17 cellular contexts compared by ENCODE assay signal in the genomic region with DNA sequence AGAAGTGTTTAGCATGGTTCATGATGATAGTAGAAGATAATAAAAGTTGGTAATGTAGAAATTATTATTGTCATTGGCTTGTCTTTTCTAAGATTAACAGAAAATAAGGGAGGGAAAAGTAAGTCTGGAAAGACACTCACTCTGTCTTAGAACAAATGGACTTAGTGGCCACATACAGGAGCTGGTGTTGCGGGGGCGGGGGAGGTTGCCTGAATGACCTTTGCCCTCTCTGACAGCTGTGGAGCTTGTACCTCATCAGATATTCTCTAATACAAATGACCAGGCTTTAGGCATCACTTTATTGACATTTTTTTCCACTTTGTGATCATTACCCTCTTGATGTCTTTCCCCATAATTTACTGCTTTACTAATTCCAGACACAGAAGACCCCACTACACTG. TPM values are rescaled to one million over a fixed set of nuclear protein-coding genes. Genes with fewer than 3 reads are reported as not detected.
DNase-seq lines count a peak whose midpoint lies in the region; ATAC-seq and TF ChIP-seq lines count a peak whose summit lies in the region.
"Had no signal": no experiment of that assay in that cellular context is flagged by ENCODE, and none has a peak within 500 bp of the region (broad histone marks: within the 10 kb centered on the region; RNA-seq: fewer than 3 reads in every experiment).

No MANE protein-coding gene starts in this region.

- ATAC-seq in activated CD8-positive, alpha-beta T cell treated with anti-CD3 and anti-CD28 coated beads for 36 hours, result no peak
- ATAC-seq in activated CD8-positive, alpha-beta T cell treated with anti-CD3 and anti-CD28 coated beads, Interleukin-2, amount 10 ng/mL, durations not matched to agents 7 days and 5 days, result no peak
- ATAC-seq in RWPE2 (ENCODE audit: low read depth) (no peak), GM21786 (IDR thresholded peaks at IDR 0.05; ENCODE audit: unreplicated experiment) (no peak), body of pancreas (no peak)

- no peaks in the 10 kb centered on the region for H3K36me3 Mint-ChIP-seq in activated CD8-positive, alpha-beta T cell treated with anti-CD3 and anti-CD28 coated beads for 36 hours (ENCODE audit: low read depth)
- no peaks in the 10 kb centered on the region for H3K36me3 Mint-ChIP-seq in activated CD8-positive, alpha-beta T cell treated with anti-CD3 and anti-CD28 coated beads, Interleukin-2, amount 10 ng/mL, durations not matched to agents 7 days and 5 days (ENCODE audit: low read depth)
- H3K36me3 Mint-ChIP-seq in glutamatergic neuron (ENCODE audit: unreplicated experiment) (peaks cover 17% of the 10 kb centered on the region), neural progenitor cell (peaks cover 67% of the 10 kb centered on the region)

- H3K9me2 ChIP-seq in Karpas-422 (replicated peaks; ENCODE audit: insufficient read depth, low read length), result no peaks in the 10 kb centered on the region

- H3K9me3 Mint-ChIP-seq in activated CD8-positive, alpha-beta T cell treated with anti-CD3 and anti-CD28 coated beads for 36 hours, result no peaks in the 10 kb centered on the region
- no peaks in the 10 kb centered on the region for H3K9me3 Mint-ChIP-seq in activated CD8-positive, alpha-beta T cell treated with anti-CD3 and anti-CD28 coated beads, Interleukin-2, amount 10 ng/mL, durations not matched to agents 7 days and 5 days (ENCODE audit: insufficient read depth)
- H3K9me3 Mint-ChIP-seq in glutamatergic neuron (ENCODE audit: unreplicated experiment) (peaks cover 28% of the 10 kb centered on the region), neural progenitor cell (no peaks in the 10 kb centered on the region)

- H3K4me3 ChIP-seq in RWPE2 (ENCODE audit: severe bottlenecking) (no peak overlapping the region), neural progenitor cell (peak overlapping the region; percentile 13), Karpas-422 (ENCODE audit: low read length) (no peak overlapping the region), body of pancreas (no peak overlapping the region)
- H3K4me3 ChIP-seq: HAP-1 had no signal

- peak overlapping the region; percentile 99 for H3K4me2 ChIP-seq in neural progenitor cell
- no peak overlapping the region for H3K4me2 ChIP-seq in Karpas-422 (ENCODE audit: low read depth, low read length, poor library complexity, severe bottlenecking)

- WGBS in body of pancreas, 2 donors, result 63 to 84% methylated on average over 2 of the region's 2 CpGs

- H3K9me3 ChIP-seq in RWPE2 (ENCODE audit: severe bottlenecking) (no peaks in the 10 kb centered on the region), neural progenitor cell (ENCODE audit: low read depth) (no peaks in the 10 kb centered on the region), Karpas-422 (ENCODE audit: low read length) (no peaks in the 10 kb centered on the region), body of pancreas (no peaks in the 10 kb centered on the region)
- H3K9me3 ChIP-seq: HAP-1 had no signal

- H3K9ac ChIP-seq in neural progenitor cell (no peak overlapping the region), Karpas-422 (ENCODE audit: low read length) (no peak overlapping the region)

- TF ChIP-seq POLR2A in body of pancreas (IDR thresholded peaks at IDR 0.05), result no peak

- no peaks in the 10 kb centered on the region for H3K27me3 ChIP-seq in RWPE2 (ENCODE audit: insufficient read depth, poor library complexity, severe bottlenecking)
- peaks cover 20% of the 10 kb centered on the region for H3K27me3 ChIP-seq in neural progenitor cell
- no peaks in the 10 kb centered on the region for H3K27me3 ChIP-seq in Karpas-422 (ENCODE audit: low read length)
- H3K27me3 ChIP-seq in body of pancreas, result no peaks in the 10 kb centered on the region

- POLR2A ChIA-PET in activated CD8-positive, alpha-beta T cell treated with anti-CD3 and anti-CD28 coated beads for 36 hours (lab: Charles Lee), result interaction anchor here (1.7 kb wide), 1 partner anchor 8 kb away, joined by 9 read pairs; no protein-coding TSS in a partner anchor
- POLR2A ChIA-PET in activated CD8-positive, alpha-beta T cell treated with anti-CD3 and anti-CD28 coated beads, Interleukin-2, amount 10 ng/mL, durations not matched to agents 7 days and 5 days (lab: Charles Lee), result no interaction called here

- peak overlapping the region; percentile 59 for H3K27ac Mint-ChIP-seq in activated CD8-positive, alpha-beta T cell treated with anti-CD3 and anti-CD28 coated beads for 36 hours
- H3K27ac Mint-ChIP-seq in activated CD8-positive, alpha-beta T cell treated with anti-CD3 and anti-CD28 coated beads, Interleukin-2, amount 10 ng/mL, durations not matched to agents 7 days and 5 days, result no peak overlapping the region
- H3K27ac Mint-ChIP-seq in glutamatergic neuron (ENCODE audit: unreplicated experiment), result peak overlapping the region; percentile 98
- H3K27ac Mint-ChIP-seq in neural progenitor cell, result no peak overlapping the region

- DNase-seq in activated CD8-positive, alpha-beta T cell treated with anti-CD3 and anti-CD28 coated beads for 36 hours, result peak; percentile 30
- no peak for DNase-seq in activated CD8-positive, alpha-beta T cell treated with anti-CD3 and anti-CD28 coated beads, Interleukin-2, amount 10 ng/mL, durations not matched to agents 7 days and 5 days
- DNase-seq in RWPE2 (ENCODE audit: low spot score), result no peak
- peak; percentile 36 for DNase-seq in glutamatergic neuron
- peak; percentile 27 for DNase-seq in neural progenitor cell (ENCODE audit: low spot score)
- no peak for DNase-seq in Karpas-422
- no peak for DNase-seq in body of pancreas
- DNase-seq: C1 segment of cervical spinal cord, DMS153, Kasumi-1, NCI-H1105 treated with DMSO at 0.1 percent for 48 hours, NCI-H187, NCI-H2171, NCI-H82 had no signal

- H3K4me3 Mint-ChIP-seq in activated CD8-positive, alpha-beta T cell treated with anti-CD3 and anti-CD28 coated beads for 36 hours, result no peak overlapping the region
- no peak overlapping the region for H3K4me3 Mint-ChIP-seq in activated CD8-positive, alpha-beta T cell treated with anti-CD3 and anti-CD28 coated beads, Interleukin-2, amount 10 ng/mL, durations not matched to agents 7 days and 5 days
- H3K4me3 Mint-ChIP-seq in glutamatergic neuron (ENCODE audit: unreplicated experiment), result peak overlapping the region; percentile 92
- peak overlapping the region; percentile 99 for H3K4me3 Mint-ChIP-seq in neural progenitor cell

- H3K79me2 ChIP-seq in neural progenitor cell (ENCODE audit: low read depth) (peaks cover 28% of the 10 kb centered on the region), Karpas-422 (ENCODE audit: low read length) (no peaks in the 10 kb centered on the region)

- intact Hi-C loops in activated CD8-positive, alpha-beta T cell treated with anti-CD3 and anti-CD28 coated beads for 36 hours (cut with micrococcal nuclease), result no loop called here
- intact Hi-C loops in body of pancreas (cut with DNase I), result no loop called here

- peaks cover 33% of the 10 kb centered on the region for H3K4me1 ChIP-seq in RWPE2 (ENCODE audit: insufficient read depth, poor library complexity, severe bottlenecking)
- peaks cover 47% of the 10 kb centered on the region for H3K4me1 ChIP-seq in neural progenitor cell
- H3K4me1 ChIP-seq in Karpas-422 (ENCODE audit: low read length), result no peaks in the 10 kb centered on the region
- no peaks in the 10 kb centered on the region for H3K4me1 ChIP-seq in body of pancreas
- H3K4me1 ChIP-seq: HAP-1 had no signal

- H2AFZ ChIP-seq in neural progenitor cell (replicated peaks) (no peak overlapping the region), Karpas-422 (ENCODE audit: low read length) (no peak overlapping the region)

- H3K27ac ChIP-seq in RWPE2 (ENCODE audit: poor library complexity, severe bottlenecking) (peak overlapping the region; percentile 51), neural progenitor cell (no peak overlapping the region), Karpas-422 (ENCODE audit: low read length) (no peak overlapping the region), body of pancreas (no peak overlapping the region)

- no peaks in the 10 kb centered on the region for H3K36me3 ChIP-seq in RWPE2 (ENCODE audit: low read depth)
- H3K36me3 ChIP-seq in neural progenitor cell, result no peaks in the 10 kb centered on the region
- H3K36me3 ChIP-seq in Karpas-422 (ENCODE audit: insufficient read depth, low read length), result no peaks in the 10 kb centered on the region
- H3K36me3 ChIP-seq in body of pancreas (replicated peaks in 1 of 2; ENCODE audit: insufficient read depth in 1 of 2, low read depth in 2 of 2), result no peaks in the 10 kb centered on the region
- H3K36me3 ChIP-seq: HAP-1 had no signal

- H3F3A ChIP-seq in neural progenitor cell (ENCODE audit: low read depth), result peaks cover 18% of the 10 kb centered on the region

- TF ChIP-seq CTCF in activated CD8-positive, alpha-beta T cell treated with anti-CD3 and anti-CD28 coated beads for 36 hours (IDR thresholded peaks at IDR 0.05), result no peak
- TF ChIP-seq CTCF in RWPE2 (IDR thresholded peaks at IDR 0.05; ENCODE audit: poor library complexity, severe bottlenecking) (no peak), glutamatergic neuron (IDR thresholded peaks at IDR 0.05; ENCODE audit: partially characterized antibody, unreplicated experiment) (no peak), neural progenitor cell (IDR thresholded peaks at IDR 0.05) (no peak), body of pancreas (IDR thresholded peaks at IDR 0.05) (no peak)

- peaks cover 57% of the 10 kb centered on the region for H4K20me1 ChIP-seq in neural progenitor cell (ENCODE audit: low read depth)
- no peaks in the 10 kb centered on the region for H4K20me1 ChIP-seq in Karpas-422 (ENCODE audit: insufficient read depth, low read depth, low read length)

- peaks cover 44% of the 10 kb centered on the region for H3K4me1 Mint-ChIP-seq in activated CD8-positive, alpha-beta T cell treated with anti-CD3 and anti-CD28 coated beads for 36 hours (ENCODE audit: low read depth)
- H3K4me1 Mint-ChIP-seq in activated CD8-positive, alpha-beta T cell treated with anti-CD3 and anti-CD28 coated beads, Interleukin-2, amount 10 ng/mL, durations not matched to agents 7 days and 5 days (ENCODE audit: low read depth), result peaks cover 24% of the 10 kb centered on the region
- H3K4me1 Mint-ChIP-seq in glutamatergic neuron (ENCODE audit: low read depth, unreplicated experiment) (peaks cover 68% of the 10 kb centered on the region), neural progenitor cell (peaks cover 61% of the 10 kb centered on the region)

- H3K27me3 Mint-ChIP-seq in activated CD8-positive, alpha-beta T cell treated with anti-CD3 and anti-CD28 coated beads for 36 hours, result no peaks in the 10 kb centered on the region
- no peaks in the 10 kb centered on the region for H3K27me3 Mint-ChIP-seq in activated CD8-positive, alpha-beta T cell treated with anti-CD3 and anti-CD28 coated beads, Interleukin-2, amount 10 ng/mL, durations not matched to agents 7 days and 5 days (ENCODE audit: low read depth)
- peaks cover 10% of the 10 kb centered on the region for H3K27me3 Mint-ChIP-seq in glutamatergic neuron (ENCODE audit: unreplicated experiment)
- H3K27me3 Mint-ChIP-seq in neural progenitor cell (ENCODE audit: insufficient read depth, low read depth), result peaks cover 5% of the 10 kb centered on the region

- CTCF ChIA-PET in activated CD8-positive, alpha-beta T cell treated with anti-CD3 and anti-CD28 coated beads for 36 hours (lab: Charles Lee), result interaction anchor here (1.6 to 21.1 kb wide), 6 partner anchors 9 to 38 kb away, joined by 4 to 477 read pairs (median 8); no protein-coding TSS in a partner anchor
- CTCF ChIA-PET in activated CD8-positive, alpha-beta T cell treated with anti-CD3 and anti-CD28 coated beads, Interleukin-2, amount 10 ng/mL, durations not matched to agents 7 days and 5 days (lab: Charles Lee), result interaction anchor here (2.2 to 20.7 kb wide), 3 partner anchors 10 to 39 kb away, joined by 8 to 351 read pairs (median 81); no protein-coding TSS in a partner anchor

RNA-seq across cellular contexts. Expression of a gene that starts 5.9 kb away (rescaled TPM):
- 1 to 10 TPM in 1 of 2 experiments, under 1 TPM in 1; 0.89 to 1.2 TPM for total RNA-seq in activated CD8-positive, alpha-beta T cell treated with anti-CD3 and anti-CD28 coated beads for 36 hours
- total RNA-seq in activated CD8-positive, alpha-beta T cell treated with anti-CD3 and anti-CD28 coated beads, Interleukin-2, amount 10 ng/mL, durations not matched to agents 7 days and 5 days, result not detected
- 819 TPM for total RNA-seq in glutamatergic neuron (ENCODE audit: unreplicated experiment)
- total RNA-seq in neural progenitor cell (ENCODE audit: low replicate concordance), result 46.6 and 51.2 TPM in 2 replicates
- not detected in 2 replicates for total RNA-seq in Karpas-422 (2014; rRNA removed; shearing (Covaris generic); ENCODE audit: low replicate concordance)
- under 1 TPM; 0.52 to 0.99 TPM for total RNA-seq in body of pancreas
- total RNA-seq: NCI-H460 had no signal

RNA-seq across cellular contexts. Expression of a gene that starts 25.8 kb away (rescaled TPM):
- 10 to 100 TPM; 59.4 to 66.5 TPM for total RNA-seq in activated CD8-positive, alpha-beta T cell treated with anti-CD3 and anti-CD28 coated beads for 36 hours
- total RNA-seq in activated CD8-positive, alpha-beta T cell treated with anti-CD3 and anti-CD28 coated beads, Interleukin-2, amount 10 ng/mL, durations not matched to agents 7 days and 5 days, result 10 to 100 TPM; 36.3 to 43.7 TPM
- total RNA-seq in glutamatergic neuron (ENCODE audit: unreplicated experiment) (35.9 TPM), neural progenitor cell (ENCODE audit: low replicate concordance) (41.3 and 82.9 TPM in 2 replicates), body of pancreas (10 to 100 TPM; 15.6 to 17.1 TPM)
- 20.0 and 52.4 TPM in 2 replicates for total RNA-seq in Karpas-422 (2014; rRNA removed; shearing (Covaris generic); ENCODE audit: low replicate concordance)

RNA-seq across cellular contexts. Expression of a gene that starts 29.9 kb away (rescaled TPM):
- not detected for total RNA-seq in activated CD8-positive, alpha-beta T cell treated with anti-CD3 and anti-CD28 coated beads for 36 hours
- not detected for total RNA-seq in activated CD8-positive, alpha-beta T cell treated with anti-CD3 and anti-CD28 coated beads, Interleukin-2, amount 10 ng/mL, durations not matched to agents 7 days and 5 days
- not detected for total RNA-seq in glutamatergic neuron (ENCODE audit: unreplicated experiment)
- total RNA-seq in neural progenitor cell (ENCODE audit: low replicate concordance), result not detected in 2 replicates
- not detected in 2 replicates for total RNA-seq in Karpas-422 (2014; rRNA removed; shearing (Covaris generic); ENCODE audit: low replicate concordance)
- not detected for total RNA-seq in body of pancreas

Comparison
In these comparisons a context has a peak if more than half of its experiments do, and no peak if none do; other contexts are left out.
1. DNase-seq: peak in activated CD8-positive, alpha-beta T cell treated with anti-CD3 and anti-CD28 coated beads for 36 hours (single experiment), glutamatergic neuron (single experiment) and neural progenitor cell (single experiment); none in activated CD8-positive, alpha-beta T cell treated with anti-CD3 and anti-CD28 coated beads, Interleukin-2, amount 10 ng/mL, durations not matched to agents 7 days and 5 days (single experiment), RWPE2 (single experiment), Karpas-422 (single experiment) and body of pancreas (0 of 4).
2. H3K27ac Mint-ChIP-seq: peak in activated CD8-positive, alpha-beta T cell treated with anti-CD3 and anti-CD28 coated beads for 36 hours (single experiment) and glutamatergic neuron (single experiment); none in activated CD8-positive, alpha-beta T cell treated with anti-CD3 and anti-CD28 coated beads, Interleukin-2, amount 10 ng/mL, durations not matched to agents 7 days and 5 days (single experiment) and neural progenitor cell (single experiment).
3. H3K4me3 Mint-ChIP-seq: peak in glutamatergic neuron (single experiment) and neural progenitor cell (single experiment); none in activated CD8-positive, alpha-beta T cell treated with anti-CD3 and anti-CD28 coated beads for 36 hours (single experiment) and activated CD8-positive, alpha-beta T cell treated with anti-CD3 and anti-CD28 coated beads, Interleukin-2, amount 10 ng/mL, durations not matched to agents 7 days and 5 days (single experiment).
4. RNA of a gene that starts 5.9 kb away (total RNA-seq): 819 TPM in glutamatergic neuron (single experiment) and 46.6 to 51.2 TPM in neural progenitor cell; 0.89 to 1.2 TPM in activated CD8-positive, alpha-beta T cell treated with anti-CD3 and anti-CD28 coated beads for 36 hours, 0.52 to 0.99 TPM in body of pancreas, not detected in activated CD8-positive, alpha-beta T cell treated with anti-CD3 and anti-CD28 coated beads, Interleukin-2, amount 10 ng/mL, durations not matched to agents 7 days and 5 days and not detected in Karpas-422; every median in the first group is over 10 times any median in the second.